Comparison of ENCODE assay signal across 17 cellular contexts in the genomic region with DNA sequence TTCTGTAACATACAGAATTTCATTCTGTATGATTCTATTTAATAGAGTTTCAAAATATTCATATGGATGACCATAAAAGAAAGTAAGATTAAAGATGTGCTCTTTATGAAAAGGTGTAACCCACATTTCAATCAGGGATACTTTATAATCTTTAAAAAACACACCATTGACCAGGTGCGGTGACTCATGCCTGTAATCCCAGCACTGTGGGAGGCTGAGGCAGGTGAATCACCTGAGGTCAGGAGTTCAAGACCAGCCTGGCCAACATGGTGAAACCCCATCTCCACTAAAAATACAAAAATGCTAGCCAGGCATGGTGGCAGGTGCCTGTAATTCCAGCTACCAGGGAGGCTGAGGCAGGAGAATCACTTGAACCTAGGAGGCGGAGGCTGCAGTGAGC. TPM values are rescaled to one million over a fixed set of nuclear protein-coding genes. Genes with fewer than 3 reads are reported as not detected.
"Had no signal": no experiment of that assay in that cellular context is flagged by ENCODE, and none has a peak within 500 bp of the region (broad histone marks: within the 10 kb centered on the region; RNA-seq: fewer than 3 reads in every experiment).

No MANE protein-coding gene starts in this region.

RNA-seq across cellular contexts. Expression of a gene that starts 35.2 kb away (rescaled TPM):
- total RNA-seq: left ventricle myocardium inferior; lung; mesenteric fat pad; mucosa of descending colon; naive thymus-derived CD4-positive, alpha-beta T cell; natural killer cell treated with Interleukin-12 subunit alpha and Interleukin-12 subunit beta and Interleukin-15 and Interleukin-18, amount 100 ng/mL, for 72 hours; omental fat pad; ovary; pulmonary artery endothelial cell; renal cortical epithelial cell; right atrium auricular region; right lobe of liver; skeletal muscle tissue; subcutaneous adipose tissue; thoracic aorta; uterus had no signal
- polyA plus RNA-seq: naive thymus-derived CD4-positive, alpha-beta T cell; neural cell; ovary had no signal
